20 cellular contexts compared by ENCODE assay signal in genomic region chr16:84887207-84887606, GRCh38.
DNase-seq lines count a peak whose midpoint lies in the region; ATAC-seq and TF ChIP-seq lines count a peak whose summit lies in the region.
"Had no signal": no experiment of that assay in that cellular context is flagged by ENCODE, and none has a peak within 500 bp of the region (broad histone marks: within the 10 kb centered on the region; RNA-seq: fewer than 3 reads in every experiment).

No MANE protein-coding gene starts in this region.

- H3K4me1 Mint-ChIP-seq in GM23338 = peaks cover 43% of the 10 kb centered on the region
- H3K4me1 Mint-ChIP-seq in activated B cell treated with CpG ODN at 0.5 μM for 24 hours = peaks cover 2% of the 10 kb centered on the region
- H3K4me1 Mint-ChIP-seq in type B pancreatic cell (ENCODE audit: unreplicated experiment) = peaks cover 42% of the 10 kb centered on the region

- H3K27me3 ChIP-seq in GM23338 (ENCODE audit: insufficient read depth) (no peaks in the 10 kb centered on the region), mesenchymal stem cell (ENCODE audit: control insufficient read depth in 1 of 2, insufficient read depth in 1 of 2, low read length in 2 of 2) (no peaks in the 10 kb centered on the region), brain microvascular endothelial cell (replicated peaks) (no peaks in the 10 kb centered on the region)
- H3K27me3 ChIP-seq: BE2C had no signal

- H4K20me1 ChIP-seq in GM23338 (replicated peaks; ENCODE audit: insufficient read depth) = no peaks in the 10 kb centered on the region

- in situ Hi-C loops in brain microvascular endothelial cell (cut with HindIII; ENCODE audit: low pct_ligation_motif_present, low sequenced_read_pairs) = no loop called here

- no peak overlapping the region for H2AFZ ChIP-seq in GM23338
- H2AFZ ChIP-seq in mesenchymal stem cell (ENCODE audit: low read depth, low read length) = no peak overlapping the region

- H4K91ac ChIP-seq in mesenchymal stem cell (ENCODE audit: low read length) = peak overlapping the region; percentile 43

- TF ChIP-seq CTCF in GM23338 (conservative IDR thresholded peaks at IDR 0.05; ENCODE audit: low read depth in 2 of 2) (no peak), activated B cell treated with CpG ODN at 0.5 μM for 24 hours (IDR thresholded peaks at IDR 0.05) (no peak), type B pancreatic cell (conservative IDR thresholded peaks at IDR 0.05) (no peak), brain microvascular endothelial cell (IDR thresholded peaks at IDR 0.05; ENCODE audit: low read depth, low read length, missing control alignments) (no peak)

- H3K9me3 ChIP-seq in mesenchymal stem cell (ENCODE audit: control insufficient read depth, low read length) = no peaks in the 10 kb centered on the region
- H3K9me3 ChIP-seq: BE2C, HAP-1 had no signal

- H2BK5ac ChIP-seq in mesenchymal stem cell (ENCODE audit: low read depth, low read length, poor library complexity, severe bottlenecking) = no peak overlapping the region

- no peaks in the 10 kb centered on the region for H3K9me3 Mint-ChIP-seq in GM23338
- H3K9me3 Mint-ChIP-seq in activated B cell treated with CpG ODN at 0.5 μM for 24 hours = no peaks in the 10 kb centered on the region
- no peaks in the 10 kb centered on the region for H3K9me3 Mint-ChIP-seq in type B pancreatic cell

- H3K27ac Mint-ChIP-seq in GM23338 (peak overlapping the region; percentile 1; the same call in 1 of the 2 replicates), activated B cell treated with CpG ODN at 0.5 μM for 24 hours (peak overlapping the region; percentile 24), type B pancreatic cell (no peak overlapping the region)
- H3K27ac Mint-ChIP-seq: CD14-positive monocyte; CD4-positive, alpha-beta memory T cell; IgD-negative memory B cell had no signal

- no peak overlapping the region for H3K4ac ChIP-seq in mesenchymal stem cell (ENCODE audit: low read depth in 1 of 2, low read length in 2 of 2)

- H3K23ac ChIP-seq in mesenchymal stem cell (ENCODE audit: low read length in 2 of 2) = no peak overlapping the region

- H3K18ac ChIP-seq in mesenchymal stem cell (ENCODE audit: low read depth in 1 of 2, low read length in 2 of 2) = no peak overlapping the region

- H3K27ac ChIP-seq in GM23338 (ENCODE audit: low read depth) (no peak overlapping the region), mesenchymal stem cell (ENCODE audit: low read length, poor library complexity, severe bottlenecking) (no peak overlapping the region), brain microvascular endothelial cell (no peak overlapping the region)

- no peaks in the 10 kb centered on the region for H3K79me2 ChIP-seq in GM23338 (replicated peaks; ENCODE audit: insufficient read depth)

- no peak overlapping the region for H2BK120ac ChIP-seq in mesenchymal stem cell (ENCODE audit: low read depth, low read length)

- no peaks in the 10 kb centered on the region for H3K79me1 ChIP-seq in mesenchymal stem cell (replicated peaks; ENCODE audit: low read length, poor library complexity, severe bottlenecking)

- peaks cover 8% of the 10 kb centered on the region; the same call in 1 of the 2 replicates for H3F3A ChIP-seq in GM23338 (replicated peaks; ENCODE audit: low read depth)

- H3K36me3 ChIP-seq in GM23338 (ENCODE audit: insufficient read depth) (no peaks in the 10 kb centered on the region), mesenchymal stem cell (ENCODE audit: control insufficient read depth in 1 of 2, insufficient read depth in 2 of 2, low read depth in 1 of 2, low read length in 2 of 2) (no peaks in the 10 kb centered on the region), brain microvascular endothelial cell (replicated peaks) (peaks cover 12% of the 10 kb centered on the region)
- H3K36me3 ChIP-seq: BE2C, HAP-1 had no signal

- no peak overlapping the region for H3K4me3 ChIP-seq in GM23338
- no peak overlapping the region for H3K4me3 ChIP-seq in mesenchymal stem cell (ENCODE audit: insufficient read depth in 1 of 2, low read depth in 1 of 2, low read length in 2 of 2)
- H3K4me3 ChIP-seq in brain microvascular endothelial cell (ENCODE audit: low read depth, low read length) = no peak overlapping the region
- H3K4me3 ChIP-seq: GM12878, HAP-1 had no signal

- no peak overlapping the region for H4K8ac ChIP-seq in mesenchymal stem cell (ENCODE audit: low read length)

- no peak overlapping the region for H2AK5ac ChIP-seq in mesenchymal stem cell (ENCODE audit: low read length, severe bottlenecking)

- H3K9ac ChIP-seq in mesenchymal stem cell (ENCODE audit: low read length) = no peak overlapping the region

- H3K4me3 Mint-ChIP-seq in GM23338 (no peak overlapping the region), activated B cell treated with CpG ODN at 0.5 μM for 24 hours (no peak overlapping the region), type B pancreatic cell (peak overlapping the region; percentile 39)
- H3K4me3 Mint-ChIP-seq: CD14-positive monocyte; CD4-positive, alpha-beta memory T cell had no signal

- WGBS in mesenchymal stem cell = 97% methylated on average over 15 of the region's 15 CpGs

- POLR2A ChIA-PET in activated B cell treated with CpG ODN at 0.5 μM for 24 hours (lab: Charles Lee) = no interaction called here

- H3K4me2 ChIP-seq in GM23338 (no peak overlapping the region; the same call in 1 of the 2 replicates), mesenchymal stem cell (ENCODE audit: low read length, poor library complexity, severe bottlenecking) (no peak overlapping the region)

- no peak overlapping the region for H2BK12ac ChIP-seq in mesenchymal stem cell (ENCODE audit: low read length in 2 of 2)

- intact Hi-C loops in activated B cell treated with CpG ODN at 0.5 μM for 24 hours (cut with micrococcal nuclease) = no loop called here

- DNase-seq in GM23338 (ENCODE audit: low spot score) = no peak
- DNase-seq in activated B cell treated with CpG ODN at 0.5 μM for 24 hours = no peak
- DNase-seq in mesenchymal stem cell = no peak
- no peak for DNase-seq in type B pancreatic cell (ENCODE audit: extremely low spot score, unreplicated experiment)
- DNase-seq in DMS153 treated with DMSO at 0.1 percent for 48 hours (lab: John Stamatoyannopoulos, UW; ENCODE audit: unreplicated experiment) = no peak
- no peak for DNase-seq in NCI-H2196 (lab: John Stamatoyannopoulos, UW; ENCODE audit: unreplicated experiment)
- DNase-seq in brain microvascular endothelial cell = no peak
- DNase-seq: ACHN; BE2C; CD4-positive, alpha-beta memory T cell; DMS53; DND-41; EL; GOT3; Kasumi-1; KG1 had no signal

- H3K36me3 Mint-ChIP-seq in GM23338 (ENCODE audit: low read depth) (peaks cover 5% of the 10 kb centered on the region; the same call in 2 of the 3 replicates), activated B cell treated with CpG ODN at 0.5 μM for 24 hours (ENCODE audit: low read depth) (no peaks in the 10 kb centered on the region), type B pancreatic cell (peaks cover 13% of the 10 kb centered on the region)
- H3K36me3 Mint-ChIP-seq: CD4-positive, alpha-beta memory T cell; IgD-negative memory B cell had no signal

- ATAC-seq in GM23338 (no peak), activated B cell treated with CpG ODN at 0.5 μM for 24 hours (ENCODE audit: low read depth) (no peak)
- ATAC-seq: GM12878 had no signal

- CTCF ChIA-PET in activated B cell treated with CpG ODN at 0.5 μM for 24 hours (lab: Charles Lee) = no interaction called here

- H3K4me1 ChIP-seq in GM23338 (ENCODE audit: insufficient read depth) (peaks cover 42% of the 10 kb centered on the region), mesenchymal stem cell (ENCODE audit: control insufficient read depth, insufficient read depth, low read depth, low read length) (peaks cover 3% of the 10 kb centered on the region)

- no peak overlapping the region for H2BK15ac ChIP-seq in mesenchymal stem cell (ENCODE audit: low read depth, poor library complexity, severe bottlenecking)

- peaks cover 2% of the 10 kb centered on the region for H3K27me3 Mint-ChIP-seq in GM23338 (ENCODE audit: insufficient read depth, low read depth, poor library complexity)
- H3K27me3 Mint-ChIP-seq in activated B cell treated with CpG ODN at 0.5 μM for 24 hours = peaks cover 33% of the 10 kb centered on the region
- H3K27me3 Mint-ChIP-seq in type B pancreatic cell = no peaks in the 10 kb centered on the region

- H3K9me2 ChIP-seq in GM23338 (ENCODE audit: insufficient read depth) = no peaks in the 10 kb centered on the region

- no peak overlapping the region for H3K14ac ChIP-seq in mesenchymal stem cell (ENCODE audit: low read length in 2 of 2)

TF ChIP-seq in GM23338, 12 proteins besides CTCF, POLR2A, EP300 and RAD21 (continues in another document):
- TF ChIP-seq CREB1 (CRISPR knock-in tag; IDR thresholded peaks at IDR 0.05; ENCODE audit: low read depth) (no peak), ETS1 (IDR thresholded peaks at IDR 0.05) (no peak)
